In genomic region chr5:159911349-159911748, GRCh38 we compare ENCODE assay signal across 2 cellular contexts.
TF ChIP-seq lines count a peak whose summit lies in the region.

No MANE protein-coding gene starts in this region.

TF ChIP-seq in liver, 16 proteins besides CTCF, POLR2A, EP300 and RAD21 (continued from another document):
- TF ChIP-seq, protein P1, sequence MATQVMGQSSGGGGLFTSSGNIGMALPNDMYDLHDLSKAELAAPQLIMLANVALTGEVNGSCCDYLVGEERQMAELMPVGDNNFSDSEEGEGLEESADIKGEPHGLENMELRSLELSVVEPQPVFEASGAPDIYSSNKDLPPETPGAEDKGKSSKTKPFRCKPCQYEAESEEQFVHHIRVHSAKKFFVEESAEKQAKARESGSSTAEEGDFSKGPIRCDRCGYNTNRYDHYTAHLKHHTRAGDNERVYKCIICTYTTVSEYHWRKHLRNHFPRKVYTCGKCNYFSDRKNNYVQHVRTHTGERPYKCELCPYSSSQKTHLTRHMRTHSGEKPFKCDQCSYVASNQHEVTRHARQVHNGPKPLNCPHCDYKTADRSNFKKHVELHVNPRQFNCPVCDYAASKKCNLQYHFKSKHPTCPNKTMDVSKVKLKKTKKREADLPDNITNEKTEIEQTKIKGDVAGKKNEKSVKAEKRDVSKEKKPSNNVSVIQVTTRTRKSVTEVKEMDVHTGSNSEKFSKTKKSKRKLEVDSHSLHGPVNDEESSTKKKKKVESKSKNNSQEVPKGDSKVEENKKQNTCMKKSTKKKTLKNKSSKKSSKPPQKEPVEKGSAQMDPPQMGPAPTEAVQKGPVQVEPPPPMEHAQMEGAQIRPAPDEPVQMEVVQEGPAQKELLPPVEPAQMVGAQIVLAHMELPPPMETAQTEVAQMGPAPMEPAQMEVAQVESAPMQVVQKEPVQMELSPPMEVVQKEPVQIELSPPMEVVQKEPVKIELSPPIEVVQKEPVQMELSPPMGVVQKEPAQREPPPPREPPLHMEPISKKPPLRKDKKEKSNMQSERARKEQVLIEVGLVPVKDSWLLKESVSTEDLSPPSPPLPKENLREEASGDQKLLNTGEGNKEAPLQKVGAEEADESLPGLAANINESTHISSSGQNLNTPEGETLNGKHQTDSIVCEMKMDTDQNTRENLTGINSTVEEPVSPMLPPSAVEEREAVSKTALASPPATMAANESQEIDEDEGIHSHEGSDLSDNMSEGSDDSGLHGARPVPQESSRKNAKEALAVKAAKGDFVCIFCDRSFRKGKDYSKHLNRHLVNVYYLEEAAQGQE (IDR thresholded peaks at IDR 0.05): peak; percentile 54
- TF ChIP-seq GABPA (IDR thresholded peaks at IDR 0.05 in 1 of 2, conservative IDR thresholded peaks at IDR 0.05 in 1 of 2) (no peak), ATF3 (IDR thresholded peaks at IDR 0.05) (no peak), HNF4G (IDR thresholded peaks at IDR 0.05) (peak; percentile 22), ZBTB33 (IDR thresholded peaks at IDR 0.05) (no peak), HNF4A (conservative IDR thresholded peaks at IDR 0.05) (peak; percentile 45 to 55), SP1 (IDR thresholded peaks at IDR 0.05) (peak; percentile 83), RXRA (IDR thresholded peaks at IDR 0.05) (peak; percentile 89 to 96)
TF ChIP-seq in liver: peak in this region for 6.

TF ChIP-seq in HepG2, 621 proteins besides CTCF, POLR2A, EP300 and RAD21 (continued from another document):
- TF ChIP-seq UBTF (CRISPR knock-in tag; IDR thresholded peaks at IDR 0.05) (no peak), SNAPC2 (CRISPR knock-in tag; IDR thresholded peaks at IDR 0.05) (no peak), NPAS2 (CRISPR knock-in tag; IDR thresholded peaks at IDR 0.05; ENCODE audit: borderline replicate concordance) (no peak), PLRG1 (conservative IDR thresholded peaks at IDR 0.05) (no peak), USF2 (IDR thresholded peaks at IDR 0.05; ENCODE audit: low read depth, low read length) (no peak), USF2 (CRISPR knock-in tag; IDR thresholded peaks at IDR 0.05; ENCODE audit: borderline replicate concordance) (no peak), SIX4 (CRISPR knock-in tag; IDR thresholded peaks at IDR 0.05) (no peak), ADNP (CRISPR knock-in tag; IDR thresholded peaks at IDR 0.05) (no peak), HMGA1 (CRISPR knock-in tag; conservative IDR thresholded peaks at IDR 0.05) (no peak)
- TF ChIP-seq, protein P2, sequence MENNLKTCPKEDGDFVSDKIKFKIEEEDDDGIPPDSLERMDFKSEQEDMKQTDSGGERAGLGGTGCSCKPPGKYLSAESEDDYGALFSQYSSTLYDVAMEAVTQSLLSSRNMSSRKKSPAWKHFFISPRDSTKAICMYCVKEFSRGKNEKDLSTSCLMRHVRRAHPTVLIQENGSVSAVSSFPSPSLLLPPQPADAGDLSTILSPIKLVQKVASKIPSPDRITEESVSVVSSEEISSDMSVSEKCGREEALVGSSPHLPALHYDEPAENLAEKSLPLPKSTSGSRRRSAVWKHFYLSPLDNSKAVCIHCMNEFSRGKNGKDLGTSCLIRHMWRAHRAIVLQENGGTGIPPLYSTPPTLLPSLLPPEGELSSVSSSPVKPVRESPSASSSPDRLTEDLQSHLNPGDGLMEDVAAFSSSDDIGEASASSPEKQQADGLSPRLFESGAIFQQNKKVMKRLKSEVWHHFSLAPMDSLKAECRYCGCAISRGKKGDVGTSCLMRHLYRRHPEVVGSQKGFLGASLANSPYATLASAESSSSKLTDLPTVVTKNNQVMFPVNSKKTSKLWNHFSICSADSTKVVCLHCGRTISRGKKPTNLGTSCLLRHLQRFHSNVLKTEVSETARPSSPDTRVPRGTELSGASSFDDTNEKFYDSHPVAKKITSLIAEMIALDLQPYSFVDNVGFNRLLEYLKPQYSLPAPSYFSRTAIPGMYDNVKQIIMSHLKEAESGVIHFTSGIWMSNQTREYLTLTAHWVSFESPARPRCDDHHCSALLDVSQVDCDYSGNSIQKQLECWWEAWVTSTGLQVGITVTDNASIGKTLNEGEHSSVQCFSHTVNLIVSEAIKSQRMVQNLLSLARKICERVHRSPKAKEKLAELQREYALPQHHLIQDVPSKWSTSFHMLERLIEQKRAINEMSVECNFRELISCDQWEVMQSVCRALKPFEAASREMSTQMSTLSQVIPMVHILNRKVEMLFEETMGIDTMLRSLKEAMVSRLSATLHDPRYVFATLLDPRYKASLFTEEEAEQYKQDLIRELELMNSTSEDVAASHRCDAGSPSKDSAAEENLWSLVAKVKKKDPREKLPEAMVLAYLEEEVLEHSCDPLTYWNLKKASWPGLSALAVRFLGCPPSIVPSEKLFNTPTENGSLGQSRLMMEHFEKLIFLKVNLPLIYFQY (CRISPR knock-in tag; IDR thresholded peaks at IDR 0.05; ENCODE audit: borderline replicate concordance): no peak
